8 cellular contexts compared by ENCODE assay signal in the genomic region with DNA sequence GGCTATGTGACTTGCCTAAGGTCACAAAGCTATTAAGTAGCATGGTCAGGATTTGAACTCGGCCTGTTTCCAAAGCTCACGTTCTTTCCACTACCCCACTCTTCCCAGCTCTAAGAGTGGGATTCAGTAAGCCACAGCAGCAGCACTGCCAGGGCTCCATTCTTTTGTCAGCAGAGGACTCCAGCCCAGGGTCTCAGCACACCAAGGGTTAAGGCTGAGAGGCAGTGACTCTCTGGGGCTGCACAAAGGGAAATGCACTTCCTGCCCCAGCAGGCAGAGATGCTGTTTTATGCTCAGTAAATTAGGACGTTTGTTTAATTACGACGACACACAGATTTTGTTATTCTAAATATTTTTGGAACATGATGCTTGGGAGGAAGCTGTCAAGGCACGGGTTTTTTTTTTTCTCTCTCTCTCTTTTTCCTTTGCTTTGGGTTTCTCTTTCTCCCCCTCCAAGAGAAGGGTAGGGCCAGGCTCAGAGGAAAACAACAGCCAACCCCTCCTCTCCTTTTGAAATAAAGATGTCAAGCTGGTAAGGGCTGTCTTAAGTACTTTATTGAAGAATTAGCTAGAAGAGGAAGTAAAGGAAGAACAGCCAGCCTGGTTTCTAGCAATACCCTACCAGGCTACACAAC. TPM values are rescaled to one million over a fixed set of nuclear protein-coding genes. Genes with fewer than 3 reads are reported as not detected.
DNase-seq lines count a peak whose midpoint lies in the region; ATAC-seq and TF ChIP-seq lines count a peak whose summit lies in the region.

No MANE protein-coding gene starts in this region.

- H3K9me3 ChIP-seq in heart right ventricle: no peaks in the 10 kb centered on the region
- no peaks in the 10 kb centered on the region for H3K9me3 ChIP-seq in SK-N-MC (ENCODE audit: low read depth, low read length)
- H3K9me3 ChIP-seq in duodenal mucosa (ENCODE audit: control insufficient read depth in 1 of 2, low read length in 2 of 2): no peaks in the 10 kb centered on the region
- no peaks in the 10 kb centered on the region for H3K9me3 ChIP-seq in muscle layer of duodenum (ENCODE audit: control insufficient read depth in 1 of 2, low read length in 2 of 2)

- H3K4me3 ChIP-seq in heart right ventricle: peak overlapping the region; percentile 87 to 100 (median 96)
- peak overlapping the region; percentile 90 for H3K4me3 ChIP-seq in SK-N-MC
- peak overlapping the region; percentile 88 to 90 for H3K4me3 ChIP-seq in duodenal mucosa (ENCODE audit: low read depth in 1 of 2, low read length in 2 of 2)
- H3K4me3 ChIP-seq in muscle layer of duodenum (ENCODE audit: low read depth in 1 of 2, low read length in 2 of 2): peak overlapping the region; percentile 88 to 89

- WGBS in heart right ventricle, 2 donors: 6 to 14% methylated on average over 6 of the region's 6 CpGs

- ATAC-seq in heart right ventricle (no peak), Right ventricle myocardium inferior (no peak), GM18502 (IDR thresholded peaks at IDR 0.05; ENCODE audit: poor library complexity, unreplicated experiment) (no peak), GM21737 (IDR thresholded peaks at IDR 0.05; ENCODE audit: unreplicated experiment) (no peak)

- H3K27me3 ChIP-seq in heart right ventricle: no peaks in the 10 kb centered on the region
- H3K27me3 ChIP-seq in duodenal mucosa (ENCODE audit: control insufficient read depth in 1 of 2, insufficient read depth in 2 of 2, low read length in 2 of 2): no peaks in the 10 kb centered on the region
- H3K27me3 ChIP-seq in muscle layer of duodenum (ENCODE audit: low read depth, low read length): no peaks in the 10 kb centered on the region

- H3K9ac ChIP-seq in SK-N-MC (ENCODE audit: insufficient read length): peak overlapping the region; percentile 88
- H3K9ac ChIP-seq in duodenal mucosa (ENCODE audit: low read depth in 1 of 2, low read length in 2 of 2): peak overlapping the region; percentile 95 to 97

- H3K4me1 ChIP-seq in heart right ventricle (peaks cover 10 to 76% (median 66%) of the 10 kb centered on the region in 9 donors), duodenal mucosa (ENCODE audit: control insufficient read depth in 1 of 2, insufficient read depth in 2 of 2, low read length in 2 of 2) (peaks cover 30 to 52% of the 10 kb centered on the region in 2 donors), muscle layer of duodenum (ENCODE audit: control insufficient read depth in 1 of 2, insufficient read depth in 2 of 2, low read length in 2 of 2) (peaks cover 16 to 38% of the 10 kb centered on the region in 2 donors)

- TF ChIP-seq CTCF in heart right ventricle (IDR thresholded peaks at IDR 0.05): peak in 3 of 9 donors; percentile 9 to 35 (median 30)

- H3K27ac ChIP-seq in heart right ventricle: peak overlapping the region; percentile 97 to 100 (median 99)
- peak overlapping the region; percentile 85 for H3K27ac ChIP-seq in SK-N-MC
- H3K27ac ChIP-seq in duodenal mucosa (ENCODE audit: low read depth, low read length): peak overlapping the region; percentile 97
- H3K27ac ChIP-seq in muscle layer of duodenum (ENCODE audit: low read length): peak overlapping the region; percentile 91

- DNase-seq in heart right ventricle (no peak), Right ventricle myocardium inferior (ENCODE audit: missing footprints) (no peak), SK-N-MC (ENCODE audit: low read depth, low spot score) (peak; percentile 50), posterior cingulate gyrus (no peak)

- intact Hi-C loops in heart right ventricle (cut with DNase I): loop anchor here in 8 of 10 donors (5.0 to 10.0 kb wide), 8 partner anchors 48 to 82 kb away; no protein-coding TSS in a partner anchor
- intact Hi-C loops in Right ventricle myocardium inferior (cut with DNase I): no loop called here
- intact Hi-C loops in posterior cingulate gyrus (cut with DNase I): loop anchor here (5.0 kb wide), 1 partner anchor 43 kb away; no protein-coding TSS in a partner anchor

- peaks cover 0 to 59% (median 11%) of the 10 kb centered on the region in 9 donors for H3K36me3 ChIP-seq in heart right ventricle
- no peaks in the 10 kb centered on the region for H3K36me3 ChIP-seq in SK-N-MC (ENCODE audit: insufficient read depth, low read length)
- H3K36me3 ChIP-seq in duodenal mucosa (ENCODE audit: control insufficient read depth in 1 of 2, insufficient read depth in 2 of 2, low read length in 2 of 2): peaks cover 3 to 10% of the 10 kb centered on the region in 2 donors
- peaks cover 0 to 18% of the 10 kb centered on the region in 2 donors for H3K36me3 ChIP-seq in muscle layer of duodenum (ENCODE audit: control insufficient read depth in 1 of 2, insufficient read depth in 2 of 2, low read length in 2 of 2)

RNA-seq across cellular contexts. Expression of a gene that starts 2.9 kb away (rescaled TPM):
- total RNA-seq in heart right ventricle (100 to 1,000 TPM; 132 to 345 (median 189) TPM), Right ventricle myocardium inferior (180 TPM)
- polyA plus RNA-seq in heart right ventricle: 100 to 1,000 TPM; 134 to 243 TPM
